In genomic region chr7:47040795-47041194, GRCh38 we compare ENCODE assay signal across 13 cellular contexts.
DNase-seq lines count a peak whose midpoint lies in the region; ATAC-seq, FAIRE-seq and TF ChIP-seq lines count a peak whose summit lies in the region.
"Had no signal": no experiment of that assay in that cellular context is flagged by ENCODE, and none has a peak within 500 bp of the region (broad histone marks: within the 10 kb centered on the region; RNA-seq: fewer than 3 reads in every experiment).

No MANE protein-coding gene starts in this region.

- H3K9ac ChIP-seq in K562 (ENCODE audit: insufficient read depth in 1 of 2, low read depth in 2 of 2, low read length in 2 of 2) = no peak overlapping the region
- H3K9ac ChIP-seq in keratinocyte (ENCODE audit: control insufficient read depth, extremely low read depth, insufficient read depth, low read length) = no peak overlapping the region
- H3K9ac ChIP-seq in subcutaneous abdominal adipose tissue (ENCODE audit: low read length in 5 of 5) = no peak overlapping the region
- no peak overlapping the region for H3K9ac ChIP-seq in PC-3 (ENCODE audit: low read length)

- H3K9me2 ChIP-seq in PC-3 (replicated peaks; ENCODE audit: low read length) = no peaks in the 10 kb centered on the region

- no peaks in the 10 kb centered on the region for H3K79me2 ChIP-seq in K562 (ENCODE audit: control insufficient read depth, insufficient read depth, low read length)
- no peaks in the 10 kb centered on the region for H3K79me2 ChIP-seq in keratinocyte (ENCODE audit: control insufficient read depth, insufficient read depth, low read length)
- no peaks in the 10 kb centered on the region for H3K79me2 ChIP-seq in PC-3 (ENCODE audit: low read length)

- CTCF ChIA-PET in K562 (lab: Yijun Ruan, JAX; ENCODE audit: low intra/inter-chr PET ratio) = no interaction called here
- CTCF ChIA-PET in PC-3 (lab: Charles Lee) = no interaction called here

- H3K9me3 ChIP-seq in heart left ventricle (no peaks in the 10 kb centered on the region), K562 (replicated peaks; ENCODE audit: control insufficient read depth, insufficient read depth, low read depth, low read length) (no peaks in the 10 kb centered on the region), keratinocyte (ENCODE audit: control insufficient read depth, low read depth, low read length) (no peaks in the 10 kb centered on the region), subcutaneous abdominal adipose tissue (ENCODE audit: control insufficient read depth in 5 of 5, low read length in 5 of 5) (no peaks in the 10 kb centered on the region), PC-3 (ENCODE audit: low read length) (no peaks in the 10 kb centered on the region)

- H4K20me1 ChIP-seq in K562 (replicated peaks; ENCODE audit: control insufficient read depth, insufficient read depth, low read length) = no peaks in the 10 kb centered on the region
- H4K20me1 ChIP-seq in keratinocyte (ENCODE audit: control insufficient read depth, extremely low read depth, insufficient read depth, low read length) = no peaks in the 10 kb centered on the region
- H4K20me1 ChIP-seq in PC-3 (ENCODE audit: low read length) = no peaks in the 10 kb centered on the region

- no peak for TF ChIP-seq EP300 in K562 (IDR thresholded peaks at IDR 0.05; ENCODE audit: low read length)

- H3K9me1 ChIP-seq in K562 (ENCODE audit: control insufficient read depth, insufficient read depth, low read length) (no peaks in the 10 kb centered on the region), keratinocyte (ENCODE audit: control insufficient read depth, extremely low read depth, insufficient read depth, low read length) (no peaks in the 10 kb centered on the region)

- DNase-seq in heart left ventricle (no peak), left ventricle myocardium superior (no peak), K562 (ENCODE audit: extremely low read depth in 1 of 4, low spot score in 3 of 4) (peak in 1 of 4 experiments; percentile 2), keratinocyte (ENCODE audit: low read depth, low spot score) (no peak), PC-3 (no peak)
- DNase-seq: HCEC 1CT, NCI-H1694, NCI-H2107 had no signal

- H3F3A ChIP-seq in PC-3 (ENCODE audit: low read length, unreplicated experiment) = no peaks in the 10 kb centered on the region

- WGBS in heart left ventricle, 4 donors = 77 to 81% (median 80%) methylated on average over 9 of the region's 9 CpGs
- 1% methylated on average over 9 of the region's 9 CpGs for WGBS in K562 (ENCODE audit: insufficient coverage, low coverage, missing lambda C conversion rate)

- peaks cover 13 to 57% (median 44%) of the 10 kb centered on the region in 12 donors for H3K4me1 ChIP-seq in heart left ventricle
- H3K4me1 ChIP-seq in K562 (replicated peaks in 1 of 2; ENCODE audit: control insufficient read depth in 2 of 2, insufficient read depth in 2 of 2, low read length in 2 of 2) = no peaks in the 10 kb centered on the region
- peaks cover 9% of the 10 kb centered on the region for H3K4me1 ChIP-seq in keratinocyte (ENCODE audit: control insufficient read depth, extremely low read depth, insufficient read depth, low read length)
- H3K4me1 ChIP-seq in subcutaneous abdominal adipose tissue (ENCODE audit: control insufficient read depth in 5 of 5, insufficient read depth in 5 of 5, low read length in 5 of 5) = peaks cover 9 to 57% (median 29%) of the 10 kb centered on the region in 5 donors
- H3K4me1 ChIP-seq in PC-3 (ENCODE audit: insufficient read depth, low read length) = no peaks in the 10 kb centered on the region

- H3K27ac ChIP-seq in heart left ventricle = peak overlapping the region; percentile 11 to 83 (median 72)
- no peak overlapping the region for H3K27ac ChIP-seq in K562 (ENCODE audit: extremely low read depth, low read depth, low read length)
- no peak overlapping the region for H3K27ac ChIP-seq in keratinocyte (ENCODE audit: control insufficient read depth, insufficient read depth, low read length)
- peak overlapping the region; percentile 81 for H3K27ac ChIP-seq in subcutaneous abdominal adipose tissue (ENCODE audit: low read depth, low read length)
- no peak overlapping the region for H3K27ac ChIP-seq in PC-3 (ENCODE audit: low read length)

- POLR2A ChIA-PET in K562 (lab: Yijun Ruan, JAX) = no interaction called here
- POLR2A ChIA-PET in PC-3 (lab: Charles Lee; ENCODE audit: unreplicated experiment) = no interaction called here

- H3K27me3 ChIP-seq in heart left ventricle = no peaks in the 10 kb centered on the region
- H3K27me3 ChIP-seq in K562 (ENCODE audit: control insufficient read depth in 2 of 2, insufficient read depth in 2 of 2, low read length in 2 of 2) = no peaks in the 10 kb centered on the region
- H3K27me3 ChIP-seq in keratinocyte (ENCODE audit: control insufficient read depth, extremely low read depth, insufficient read depth, low read length) = peaks cover 3% of the 10 kb centered on the region
- H3K27me3 ChIP-seq in subcutaneous abdominal adipose tissue (ENCODE audit: control insufficient read depth in 5 of 5, insufficient read depth in 4 of 5, low read length in 5 of 5) = no peaks in the 10 kb centered on the region
- H3K27me3 ChIP-seq in PC-3 (ENCODE audit: low read length) = no peaks in the 10 kb centered on the region

- TF ChIP-seq CTCF in heart left ventricle (IDR thresholded peaks at IDR 0.05) (no peak), K562 (IDR thresholded peaks at IDR 0.05 in 2 of 3, conservative IDR thresholded peaks at IDR 0.05 in 1 of 3; ENCODE audit: insufficient read depth in 2 of 3, low read depth in 1 of 3, low read length in 3 of 3) (no peak), keratinocyte (optimal IDR thresholded peaks at IDR 0.05 in 1 of 3, IDR thresholded peaks at IDR 0.05 in 1 of 3, conservative IDR thresholded peaks at IDR 0.05 in 1 of 3; ENCODE audit: extremely low read depth in 1 of 3, insufficient read depth in 2 of 3, low read length in 3 of 3) (no peak), PC-3 (conservative IDR thresholded peaks at IDR 0.05; ENCODE audit: low read depth, low read length) (no peak)

- dilution Hi-C loops in keratinocyte (cut with MboI; ENCODE audit: extremely low pct_ligation_motif_present, low sequenced_read_pairs) = no loop called here

- no peak overlapping the region for H3K4me2 ChIP-seq in K562 (ENCODE audit: insufficient read depth, low read length)
- H3K4me2 ChIP-seq in keratinocyte (ENCODE audit: control insufficient read depth, extremely low read depth, insufficient read depth, low read depth, low read length) = no peak overlapping the region
- no peak overlapping the region for H3K4me2 ChIP-seq in PC-3 (ENCODE audit: low read length)

- TF ChIP-seq POLR2A in heart left ventricle (IDR thresholded peaks at IDR 0.05) = no peak
- TF ChIP-seq POLR2A in K562 (conservative IDR thresholded peaks at IDR 0.05) = no peak

- no peaks in the 10 kb centered on the region for H3K36me3 ChIP-seq in heart left ventricle
- no peaks in the 10 kb centered on the region for H3K36me3 ChIP-seq in K562 (ENCODE audit: control insufficient read depth, insufficient read depth, low read length)
- no peaks in the 10 kb centered on the region for H3K36me3 ChIP-seq in keratinocyte (ENCODE audit: control insufficient read depth in 2 of 2, extremely low read depth in 1 of 2, insufficient read depth in 2 of 2, low read length in 2 of 2)
- H3K36me3 ChIP-seq in subcutaneous abdominal adipose tissue (ENCODE audit: control insufficient read depth in 5 of 5, insufficient read depth in 5 of 5, low read length in 5 of 5) = no peaks in the 10 kb centered on the region
- H3K36me3 ChIP-seq in PC-3 (ENCODE audit: low read depth, low read length) = no peaks in the 10 kb centered on the region

- H2AFZ ChIP-seq in K562 (ENCODE audit: low read depth, low read length) (no peak overlapping the region), keratinocyte (ENCODE audit: control insufficient read depth, low read length) (no peak overlapping the region), PC-3 (ENCODE audit: low read length) (no peak overlapping the region)

- BruUV-seq in K562 (replicated peaks; lab: Mats Ljungman, UMichigan) (no TSS peak), PC-3 (replicated peaks; lab: Mats Ljungman, UMichigan) (no TSS peak)

- H3K4me3 ChIP-seq in heart left ventricle = no peak overlapping the region
- H3K4me3 ChIP-seq in K562 = no peak overlapping the region
- no peak overlapping the region for H3K4me3 ChIP-seq in keratinocyte (ENCODE audit: control insufficient read depth in 2 of 3, extremely low read depth in 1 of 3, insufficient read depth in 2 of 3, low read depth in 1 of 3, low read length in 3 of 3)
- H3K4me3 ChIP-seq in subcutaneous abdominal adipose tissue (ENCODE audit: low read depth in 1 of 5, low read length in 5 of 5) = no peak overlapping the region
- H3K4me3 ChIP-seq in PC-3 (ENCODE audit: low read length) = no peak overlapping the region

- in situ Hi-C loops in K562 (cut with MboI) = no loop called here

- TF ChIP-seq RAD21 in K562 (CRISPR knock-in tag; conservative IDR thresholded peaks at IDR 0.05 in 1 of 2, IDR thresholded peaks at IDR 0.05 in 1 of 2) = no peak

- intact Hi-C loops in heart left ventricle (cut with DNase I) = loop anchor here in 4 of 10 donors (5.0 to 10.0 kb wide), 4 partner anchors 43 to 266 kb away; no protein-coding TSS in a partner anchor
- intact Hi-C loops in left ventricle myocardium superior (cut with micrococcal nuclease) = no loop called here
- intact Hi-C loops in K562 (cut with micrococcal nuclease) = no loop called here
- intact Hi-C loops in PC-3 (cut with micrococcal nuclease) = no loop called here

- ATAC-seq in heart left ventricle = no peak
- ATAC-seq in left ventricle myocardium superior = no peak
- no peak for ATAC-seq in K562
- no peak for ATAC-seq in esophagus mucosa
- ATAC-seq in PC-3 = no peak
- no peak for ATAC-seq in HG03378 (IDR thresholded peaks at IDR 0.05; ENCODE audit: unreplicated experiment)

- FAIRE-seq in K562 (lab: Jason Lieb, UNC) (no peak), keratinocyte (lab: Jason Lieb, UNC) (peak; percentile 61)
- FAIRE-seq: G401.6, GM12891 had no signal

TF ChIP-seq in K562, 482 proteins besides CTCF, POLR2A, EP300 and RAD21 (continues in another document):
- TF ChIP-seq NR2C2 (CRISPR knock-in tag; IDR thresholded peaks at IDR 0.05) = no peak
- 0 out of 2 replicates have a peak, but pooled peaks have one; percentile 22 for TF ChIP-seq NR2C2 (tag; IDR thresholded peaks at IDR 0.05)
- no peak for TF ChIP-seq CREBBP (IDR thresholded peaks at IDR 0.05; ENCODE audit: low read depth, low read length)
- no peak for TF ChIP-seq ZNF140 (CRISPR knock-in tag; IDR thresholded peaks at IDR 0.05)
- TF ChIP-seq ZBTB2 (IDR thresholded peaks at IDR 0.05) = no peak
- peak; percentile 62 for TF ChIP-seq NFIC (IDR thresholded peaks at IDR 0.05)

Comparison
In these comparisons a context has a peak if more than half of its experiments do, and no peak if none do; other contexts are left out.
1. H3K27ac ChIP-seq: peak in heart left ventricle (12 of 12) and subcutaneous abdominal adipose tissue (single experiment); none in K562 (single experiment), keratinocyte (single experiment) and PC-3 (single experiment).